ENCODE assay signal across 12 cellular contexts in genomic region chr10:93498196-93498595, GRCh38. TPM values are rescaled to one million over a fixed set of nuclear protein-coding genes. Genes with fewer than 3 reads are reported as not detected.
A peak's percentile ranks its signal among the peaks of the same experiment; 100 is the strongest.
DNase-seq lines count a peak whose midpoint lies in the region; ATAC-seq, FAIRE-seq and TF ChIP-seq lines count a peak whose summit lies in the region.
"Had no signal": no experiment of that assay in that cellular context is flagged by ENCODE, and none has a peak within 500 bp of the region (broad histone marks: within the 10 kb centered on the region; RNA-seq: fewer than 3 reads in every experiment).

No MANE protein-coding gene starts in this region.

- RAD21 ChIA-PET in GM12878 (lab: Charles Lee; ENCODE audit: unreplicated experiment) = no interaction called here

- POLR2A ChIA-PET in GM12878 (lab: Charles Lee) = no interaction called here

- in situ Hi-C loops in GM12878 (cut with MboI) = no loop called here

- peaks cover 25% of the 10 kb centered on the region for H3K36me3 Mint-ChIP-seq in activated CD4-positive, alpha-beta T cell treated with anti-CD3 and anti-CD28 coated beads, Interleukin-2, amount 10 ng/mL, durations not matched to agents 24 days and 14 days (ENCODE audit: low read depth)

- H3K27me3 ChIP-seq in GM12878 (replicated peaks in 1 of 2; ENCODE audit: control insufficient read depth in 2 of 2, insufficient read depth in 2 of 2, low read length in 1 of 2) = no peaks in the 10 kb centered on the region
- no peaks in the 10 kb centered on the region for H3K27me3 ChIP-seq in aorta (ENCODE audit: control insufficient read depth in 1 of 2, insufficient read depth in 2 of 2, low read length in 1 of 2)
- no peaks in the 10 kb centered on the region for H3K27me3 ChIP-seq in upper lobe of left lung

- SMC1A ChIA-PET in GM12878 (lab: Charles Lee; ENCODE audit: uncharacterized antibody, unreplicated experiment) = interaction anchor here (1.6 kb wide), 1 partner anchor 13 kb away, joined by 4 read pairs; no protein-coding TSS in a partner anchor

- no peak for TF ChIP-seq EP300 in GM12878 (IDR thresholded peaks at IDR 0.05; ENCODE audit: borderline replicate concordance in 1 of 2, control insufficient read depth in 1 of 2, low read depth in 2 of 2, low read length in 2 of 2)
- TF ChIP-seq EP300 in upper lobe of left lung (IDR thresholded peaks at IDR 0.05) = no peak

- H3K79me2 ChIP-seq in GM12878 (ENCODE audit: control insufficient read depth, insufficient read depth, low read length) = peaks cover 48% of the 10 kb centered on the region

- H3K36me3 ChIP-seq in KOPT-K1 (ENCODE audit: insufficient read depth, low read length) (peaks cover 47% of the 10 kb centered on the region), GM12878 (ENCODE audit: control insufficient read depth in 2 of 2, insufficient read depth in 2 of 2, low read length in 1 of 2) (no peaks in the 10 kb centered on the region; a peak in 1 of 4 replicates), aorta (ENCODE audit: control insufficient read depth in 1 of 2, insufficient read depth in 2 of 2, low read length in 1 of 2) (no peaks in the 10 kb centered on the region), upper lobe of left lung (no peaks in the 10 kb centered on the region)

- H3K9ac ChIP-seq in GM12878 (ENCODE audit: control insufficient read depth, insufficient read depth, low read length) = peak overlapping the region; percentile 50

- TF ChIP-seq CTCF in GM12878 (IDR thresholded peaks at IDR 0.05 in 2 of 3, conservative IDR thresholded peaks at IDR 0.05 in 1 of 3; ENCODE audit: control insufficient read depth in 2 of 3, extremely low read depth in 1 of 3, insufficient read depth in 1 of 3, low read depth in 3 of 3, low read length in 3 of 3) (no peak), retinal pigment epithelial cell (conservative IDR thresholded peaks at IDR 0.05; ENCODE audit: low read depth, low read length) (no peak), upper lobe of left lung (IDR thresholded peaks at IDR 0.05) (no peak)

- H3K4me1 ChIP-seq in GM12878 (ENCODE audit: control insufficient read depth, insufficient read depth, low read length) (peaks cover 7% of the 10 kb centered on the region), aorta (ENCODE audit: control insufficient read depth in 1 of 2, insufficient read depth in 2 of 2, low read length in 2 of 2) (no peaks in the 10 kb centered on the region), upper lobe of left lung (peaks cover 0 to 14% (median 11%) of the 10 kb centered on the region in 4 donors)

- H3K9me3 Mint-ChIP-seq in activated CD4-positive, alpha-beta T cell treated with anti-CD3 and anti-CD28 coated beads, Interleukin-2, amount 10 ng/mL, durations not matched to agents 24 days and 14 days = no peaks in the 10 kb centered on the region

- CTCF ChIA-PET in GM12878 (lab: Yijun Ruan, JAX) = interaction anchor here (1.0 to 1.1 kb wide), 3 partner anchors 12 to 122 kb away, joined by 3 read pairs; no protein-coding TSS in a partner anchor

- peak overlapping the region; percentile 90 for H3K4me3 Mint-ChIP-seq in activated CD4-positive, alpha-beta T cell treated with anti-CD3 and anti-CD28 coated beads, Interleukin-2, amount 10 ng/mL, durations not matched to agents 24 days and 14 days

- no peaks in the 10 kb centered on the region for H3K9me3 ChIP-seq in KOPT-K1 (ENCODE audit: insufficient read depth, low read length, poor library complexity, severe bottlenecking)
- no peaks in the 10 kb centered on the region for H3K9me3 ChIP-seq in GM12878 (replicated peaks; ENCODE audit: control insufficient read depth, insufficient read depth, low read length)
- H3K9me3 ChIP-seq in aorta (ENCODE audit: control insufficient read depth, low read length) = no peaks in the 10 kb centered on the region
- no peaks in the 10 kb centered on the region for H3K9me3 ChIP-seq in upper lobe of left lung

- peak overlapping the region; percentile 98 for H3K4me2 ChIP-seq in GM12878 (ENCODE audit: control insufficient read depth, insufficient read depth)

- no peak for DNase-seq in activated CD4-positive, alpha-beta T cell treated with anti-CD3 and anti-CD28 coated beads, Interleukin-2, amount 10 ng/mL, durations not matched to agents 24 days and 14 days
- no peak for DNase-seq in activated CD4-positive, alpha-beta T cell treated with anti-CD3 and anti-CD28 coated beads for 1 hour
- DNase-seq in GM12878 (ENCODE audit: low read depth, low spot score) (no peak), retinal pigment epithelial cell (ENCODE audit: low read depth) (no peak), aorta (no peak), upper lobe of left lung (no peak)
- DNase-seq: activated effector memory CD4-positive, alpha-beta T cell treated with anti-CD3 and anti-CD28 coated beads, Interleukin-2, amount 50 U/mL, for 16 hours; nucleus accumbens; trophoblast cell had no signal

- no peak for TF ChIP-seq RAD21 in GM12878 (IDR thresholded peaks at IDR 0.05; ENCODE audit: insufficient read depth, low read depth, low read length)

- 19% methylated on average over 5 of the region's 5 CpGs for WGBS in GM12878 (ENCODE audit: insufficient coverage, insufficient replicate concordance, low lambda C conversion rate, missing lambda C conversion rate)
- WGBS in aorta, 2 donors = 51 to 58% methylated on average over 5 of the region's 5 CpGs
- WGBS in upper lobe of left lung, 2 donors = 32 to 45% methylated on average over 5 of the region's 5 CpGs

- no peak for TF ChIP-seq POLR2A in GM12878 (IDR thresholded peaks at IDR 0.05; ENCODE audit: low read depth, low read length)
- TF ChIP-seq POLR2A in upper lobe of left lung (IDR thresholded peaks at IDR 0.05) = no peak

- peak overlapping the region; percentile 85 for H2AFZ ChIP-seq in GM12878 (ENCODE audit: control insufficient read depth, low read depth, low read length)

- ATAC-seq in GM12878 (no peak), aorta (ENCODE audit: low FRiP score) (no peak), GM21737 (IDR thresholded peaks at IDR 0.05; ENCODE audit: unreplicated experiment) (no peak), upper lobe of left lung (ENCODE audit: low FRiP score in 2 of 2) (no peak)

- FAIRE-seq in GM12878 (lab: Jason Lieb, UNC) = no peak
- FAIRE-seq: islet of Langerhans had no signal

- H3K4me3 ChIP-seq in GM12878 (peak overlapping the region; percentile 88), retinal pigment epithelial cell (ENCODE audit: low read length) (peak overlapping the region; percentile 3), aorta (ENCODE audit: low read length in 2 of 2) (no peak overlapping the region), upper lobe of left lung (no peak overlapping the region)

- H3K27ac ChIP-seq in KOPT-K1 (ENCODE audit: low read depth, low read length, poor library complexity, severe bottlenecking) = peak overlapping the region; percentile 89
- peak overlapping the region; percentile 56 for H3K27ac ChIP-seq in GM12878 (ENCODE audit: control insufficient read depth, insufficient read depth)
- no peak overlapping the region for H3K27ac ChIP-seq in aorta (ENCODE audit: low read depth in 1 of 2, low read length in 2 of 2)
- H3K27ac ChIP-seq in upper lobe of left lung = no peak overlapping the region

- peaks cover 50% of the 10 kb centered on the region for H3K4me1 Mint-ChIP-seq in activated CD4-positive, alpha-beta T cell treated with anti-CD3 and anti-CD28 coated beads, Interleukin-2, amount 10 ng/mL, durations not matched to agents 24 days and 14 days

- H4K20me1 ChIP-seq in GM12878 (ENCODE audit: control insufficient read depth, insufficient read depth) = no peaks in the 10 kb centered on the region

- H3K27ac Mint-ChIP-seq in activated CD4-positive, alpha-beta T cell treated with anti-CD3 and anti-CD28 coated beads, Interleukin-2, amount 10 ng/mL, durations not matched to agents 24 days and 14 days = peak overlapping the region; percentile 93

- BruUV-seq in GM12878 (replicated peaks; lab: Mats Ljungman, UMichigan) = TSS peak; percentile 69

- intact Hi-C loops in activated CD4-positive, alpha-beta T cell treated with anti-CD3 and anti-CD28 coated beads, Interleukin-2, amount 10 ng/mL, durations not matched to agents 24 days and 14 days (cut with micrococcal nuclease) = loop anchor here (5.0 kb wide), 1 partner anchor 651 kb away; the partner anchor contains the start of gene EXOC6
- intact Hi-C loops in GM12878 (cut with micrococcal nuclease; ENCODE audit: unreplicated experiment) = no loop called here
- intact Hi-C loops in aorta (cut with DNase I) = loop anchor here in 1 of 2 donors (5.0 kb wide), 1 partner anchor 121 kb away; no protein-coding TSS in a partner anchor

- H3K27me3 Mint-ChIP-seq in activated CD4-positive, alpha-beta T cell treated with anti-CD3 and anti-CD28 coated beads, Interleukin-2, amount 10 ng/mL, durations not matched to agents 24 days and 14 days = no peaks in the 10 kb centered on the region

RNA-seq across cellular contexts. Expression of gene CEP55, which starts 1.8 kb away (rescaled TPM):
- total RNA-seq in activated CD4-positive, alpha-beta T cell treated with anti-CD3 and anti-CD28 coated beads, Interleukin-2, amount 10 ng/mL, durations not matched to agents 24 days and 14 days = 58.5 and 59.3 TPM in 2 replicates
- 15.3 and 17.8 TPM in 2 replicates for total RNA-seq in GM12878 (2013; cell fraction: nucleolus; rRNA removed)
- total RNA-seq in GM12878 (2014; rRNA removed) (51.3 and 59.5 TPM in 2 replicates), GM12878 (2014; rRNA removed; fragmentation: Illumina TruSeq; extraction: Trizol) (80.8 and 83.6 TPM in 2 replicates), GM12878 (2021) (37.5 and 38.7 TPM in 2 replicates), aorta (1 to 10 TPM in 1 of 2 donors, under 1 TPM in 1; 0.55 to 1.4 TPM), upper lobe of left lung (1 to 10 TPM in 5 of 6 donors, not detected in 1; 1.3 to 3.3 (median 2.3) TPM)
- polyA plus RNA-seq in GM12878 (2011; ENCODE audit: low read depth) = 10.4 TPM
- polyA plus RNA-seq in GM12878 (2011; rRNA removed) (54.6 and 86.6 TPM in 2 replicates), GM12878 (2014; fragmentation: Illumina TruSeq; extraction: Trizol) (65.2 and 77.0 TPM in 2 replicates), GM12878 (2014; fragmentation: Nextera tagmentation; extraction: Ambion mirVana) (10 to 100 TPM; 14.6 to 16.7 TPM), GM12878 (2014; rRNA removed) (32.2 and 41.2 TPM in 2 replicates), GM12878 (2016; fragmentation: Nextera tagmentation; extraction: Ambion mirVana) (10 to 100 TPM; 52.7 to 56.1 TPM), aorta (1 to 10 TPM in 1 of 2 donors, under 1 TPM in 1; 0.43 to 2.8 TPM)
- 20.2 and 22.0 TPM in 2 replicates for polyA plus RNA-seq in GM12878 (2011; cell fraction: cytosol; rRNA removed)
- 17.5 and 21.3 TPM in 2 replicates for polyA plus RNA-seq in GM12878 (2011; cell fraction: nucleus; rRNA removed)
- polyA plus RNA-seq in GM12878 (2012) = 15.9 and 22.0 TPM in 2 replicates
- 19.6 and 28.5 TPM in 2 replicates for polyA minus RNA-seq in GM12878 (2011; rRNA and poly(A)+ RNA removed)
- 11.2 and 13.8 TPM in 2 replicates for polyA minus RNA-seq in GM12878 (2011; cell fraction: cytosol; rRNA and poly(A)+ RNA removed)
- 8.6 and 12.6 TPM in 2 replicates for polyA minus RNA-seq in GM12878 (2011; cell fraction: nucleus; rRNA and poly(A)+ RNA removed)

RNA-seq across cellular contexts. Expression of gene MYOF, which starts 16.1 kb away (rescaled TPM):
- 23.8 and 25.4 TPM in 2 replicates for total RNA-seq in activated CD4-positive, alpha-beta T cell treated with anti-CD3 and anti-CD28 coated beads, Interleukin-2, amount 10 ng/mL, durations not matched to agents 24 days and 14 days
- total RNA-seq in GM12878 (2013; cell fraction: nucleolus; rRNA removed) = 0.34 and 0.63 TPM in 2 replicates
- total RNA-seq in GM12878 (2014; rRNA removed) (0.11 and 0.16 TPM in 2 replicates), GM12878 (2014; rRNA removed; fragmentation: Illumina TruSeq; extraction: Trizol) (0.09 and 0.18 TPM in 2 replicates), GM12878 (2021) (0.44 and 0.45 TPM in 2 replicates), aorta (100 to 1,000 TPM; 226 to 242 TPM), upper lobe of left lung (100 to 1,000 TPM in 4 of 6 donors, 10 to 100 TPM in 2; 83.9 to 168 (median 129) TPM)
- polyA plus RNA-seq in GM12878 (2011; ENCODE audit: low read depth) = 0.04 TPM
- polyA plus RNA-seq in GM12878 (2011; rRNA removed) (0.04 and 0.15 TPM in 2 replicates), GM12878 (2014; fragmentation: Illumina TruSeq; extraction: Trizol) (0.11 and 0.19 TPM in 2 replicates), GM12878 (2014; fragmentation: Nextera tagmentation; extraction: Ambion mirVana) (under 1 TPM; 0.02 to 0.13 TPM), GM12878 (2014; rRNA removed) (0.25 and 0.42 TPM in 2 replicates), GM12878 (2016; fragmentation: Nextera tagmentation; extraction: Ambion mirVana) (under 1 TPM; 0.48 to 0.59 TPM), aorta (10 to 100 TPM; 13.4 to 26.4 TPM)
- 0.07 and 0.10 TPM in 2 replicates for polyA plus RNA-seq in GM12878 (2011; cell fraction: cytosol; rRNA removed)
- 0.16 and 0.18 TPM in 2 replicates for polyA plus RNA-seq in GM12878 (2011; cell fraction: nucleus; rRNA removed)
- polyA plus RNA-seq in GM12878 (2012) = 0.04 TPM in 2 replicates
- 0.07 TPM in 1 of 2 replicates, not detected in the other for polyA minus RNA-seq in GM12878 (2011; rRNA and poly(A)+ RNA removed)
- 0.80 and 1.9 TPM in 2 replicates for polyA minus RNA-seq in GM12878 (2011; cell fraction: cytosol; rRNA and poly(A)+ RNA removed)
- polyA minus RNA-seq in GM12878 (2011; cell fraction: nucleus; rRNA and poly(A)+ RNA removed) = under 0.01 and 0.19 TPM in 2 replicates

Comparison
In these comparisons a context has a peak if more than half of its experiments do, and no peak if none do; other contexts are left out.
1. H3K27ac ChIP-seq: peak in KOPT-K1 (single experiment) and GM12878 (single experiment); none in aorta (0 of 2) and upper lobe of left lung (0 of 4).
2. H3K4me3 ChIP-seq: peak in GM12878 (single experiment) and retinal pigment epithelial cell (single experiment); none in aorta (0 of 2) and upper lobe of left lung (0 of 4).
3. RNA of gene MYOF, which starts 16.1 kb away (total RNA-seq): 226 to 242 TPM in aorta, 83.9 to 168 TPM in upper lobe of left lung and 23.8 to 25.4 TPM in activated CD4-positive, alpha-beta T cell treated with anti-CD3 and anti-CD28 coated beads, Interleukin-2, amount 10 ng/mL, durations not matched to agents 24 days and 14 days; 0.09 to 0.63 TPM in GM12878; every median in the first group is over 10 times any median in the second.